In the genomic region with DNA sequence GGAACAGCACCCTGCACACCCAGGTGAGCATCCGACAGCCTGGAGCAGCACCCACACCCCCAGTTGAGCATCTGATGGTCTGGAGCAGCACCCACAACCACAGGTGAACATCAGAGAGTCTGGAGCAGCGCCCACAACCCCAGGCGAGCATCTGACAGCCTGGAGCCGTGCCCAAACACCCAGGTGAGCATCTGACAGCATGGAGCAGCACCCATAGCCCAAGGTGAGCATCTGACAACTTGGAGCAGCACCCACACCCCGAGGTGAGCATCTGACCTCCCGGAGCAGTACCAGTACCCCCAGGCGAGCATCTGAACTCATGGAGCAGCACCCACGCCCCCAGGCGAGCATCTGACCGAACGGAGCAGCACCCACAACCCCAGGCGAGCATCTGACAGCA, we compare ENCODE assay signal across 11 cellular contexts. TPM values are rescaled to one million over a fixed set of nuclear protein-coding genes. Genes with fewer than 3 reads are reported as not detected.
DNase-seq lines count a peak whose midpoint lies in the region; ATAC-seq and TF ChIP-seq lines count a peak whose summit lies in the region.
"Not testable (repeated sequence)": the region's sequence is repeated elsewhere in the genome, so short reads cannot be mapped to it uniquely, and the experiment has no call there.
"Had no signal": no experiment of that assay in that cellular context is flagged by ENCODE, and none has a peak within 500 bp of the region (broad histone marks: within the 10 kb centered on the region; RNA-seq: fewer than 3 reads in every experiment).

No MANE protein-coding gene starts in this region.

- H3K9me3 ChIP-seq in ovary, spleen, upper lobe of right lung: not testable (repeated sequence)

- DNase-seq in NCI-H2171 treated with DMSO at 0.1 percent for 48 hours (lab: John Stamatoyannopoulos, UW) (peak; percentile 3), Right ventricle myocardium superior (peak; percentile 69), islet precursor cell (peak; percentile 54), mesenteric fat pad (ENCODE audit: low spot score) (peak; percentile 94), ovary (peak in 4 of 5 donors; percentile 4 to 56 (median 17)), spleen (peak; percentile 78), upper lobe of right lung (peak; percentile 72)
- DNase-seq in activated naive CD4-positive, alpha-beta T cell treated with anti-CD3 and anti-CD28 coated beads, Interleukin-2, amount 50 U/mL, for 72 hours (ENCODE audit: low spot score in 2 of 2): peak; percentile 2 to 54

- not testable (repeated sequence) for H3K9me3 Mint-ChIP-seq in activated naive CD4-positive, alpha-beta T cell treated with anti-CD3 and anti-CD28 coated beads, Interleukin-2, amount 50 U/mL, for 72 hours

- H3K27ac Mint-ChIP-seq in activated naive CD4-positive, alpha-beta T cell treated with anti-CD3 and anti-CD28 coated beads, Interleukin-2, amount 50 U/mL, for 72 hours: not testable (repeated sequence)

- intact Hi-C loops in Right ventricle myocardium superior (cut with DNase I); ovary (cut with DNase I); spleen (cut with DNase I; ENCODE audit: low total_unique reads); upper lobe of right lung (cut with DNase I): not testable (repeated sequence)

- H3K27me3 ChIP-seq in ovary, upper lobe of right lung: not testable (repeated sequence)
- H3K27me3 ChIP-seq in spleen (replicated peaks in 1 of 7): peaks cover 0 to 37% (median 16%) of the 10 kb centered on the region in 7 donors

- not testable (repeated sequence) for H3K27ac ChIP-seq in ovary, spleen, upper lobe of right lung

- H3K4me3 ChIP-seq in ovary, spleen, upper lobe of right lung: not testable (repeated sequence)

- not testable (repeated sequence) for H3K36me3 Mint-ChIP-seq in activated naive CD4-positive, alpha-beta T cell treated with anti-CD3 and anti-CD28 coated beads, Interleukin-2, amount 50 U/mL, for 72 hours

- TF ChIP-seq EP300 in ovary (IDR thresholded peaks at IDR 0.05): not testable (repeated sequence)

- not testable (repeated sequence) for TF ChIP-seq POLR2A in ovary (IDR thresholded peaks at IDR 0.05); spleen (IDR thresholded peaks at IDR 0.05)

- not testable (repeated sequence) for H3K4me1 ChIP-seq in ovary (ENCODE audit: insufficient read depth); spleen; upper lobe of right lung

- not testable (repeated sequence) for TF ChIP-seq CTCF in ovary (IDR thresholded peaks at IDR 0.05); spleen (IDR thresholded peaks at IDR 0.05 in 8 of 11, conservative IDR thresholded peaks at IDR 0.05 in 3 of 11); upper lobe of right lung (IDR thresholded peaks at IDR 0.05)

- not testable (repeated sequence) for ATAC-seq in activated naive CD4-positive, alpha-beta T cell treated with anti-CD3 and anti-CD28 coated beads, Interleukin-2, amount 50 U/mL, for 72 hours; Right ventricle myocardium superior (ENCODE audit: poor library complexity); upper lobe of right lung

- 46 to 70% (median 63%) methylated on average over 2 to 12 of the region's 12 CpGs for WGBS in ovary, 3 donors
- 51 to 57% (median 55%) methylated on average over 3 to 11 of the region's 12 CpGs; no CpG with 5 or more reads in 1 of the 5 donors for WGBS in spleen, 5 donors

- H3K36me3 ChIP-seq in ovary, spleen, upper lobe of right lung: not testable (repeated sequence)

RNA-seq across cellular contexts. Expression of a gene that starts 24.3 kb away (rescaled TPM):
- 1 to 10 TPM; 1.4 to 2.5 TPM for total RNA-seq in activated naive CD4-positive, alpha-beta T cell treated with anti-CD3 and anti-CD28 coated beads, Interleukin-2, amount 50 U/mL, for 72 hours
- 0.48 TPM for total RNA-seq in Right ventricle myocardium superior
- total RNA-seq in mesenteric fat pad: 3.2 TPM
- 1 to 10 TPM in 3 of 7 donors, under 1 TPM in 1, not detected in 3; 0.45 to 7.9 (median 1.1) TPM for total RNA-seq in ovary
- 1 to 10 TPM in 1 of 2 donors, under 1 TPM in 1; 0.42 to 1.1 TPM for polyA plus RNA-seq in ovary
- total RNA-seq in spleen: 1 to 10 TPM in 6 of 7 donors, not detected in 1; 1.9 to 4.6 (median 3.5) TPM
- polyA plus RNA-seq in spleen: 1 to 10 TPM; 2.5 to 6.4 (median 2.9) TPM
- total RNA-seq in upper lobe of right lung: 3.2 TPM
- total RNA-seq: GM12878, H4, HT1080 had no signal

Comparison
In these comparisons a context has a peak if more than half of its experiments do, and no peak if none do; other contexts are left out.
1. DNase-seq: peak in every context shown above with its lines; median percentile 94 in mesenteric fat pad; 78 in spleen; 72 in upper lobe of right lung; 69 in Right ventricle myocardium superior; 54 in islet precursor cell; 28 in activated naive CD4-positive, alpha-beta T cell treated with anti-CD3 and anti-CD28 coated beads, Interleukin-2, amount 50 U/mL, for 72 hours; 17 in ovary; 3 in NCI-H2171 treated with DMSO at 0.1 percent for 48 hours.